22 cellular contexts compared by ENCODE assay signal in genomic region chr1:219278288-219278687, GRCh38.
"Had no signal": no experiment of that assay in that cellular context is flagged by ENCODE, and none has a peak within 500 bp of the region (broad histone marks: within the 10 kb centered on the region; RNA-seq: fewer than 3 reads in every experiment).

No MANE protein-coding gene starts in this region.

- DNase-seq: effector memory CD8-positive, alpha-beta T cell; esophagus squamous epithelium; heart left ventricle; islet precursor cell; mammary epithelial cell; mucosa of descending colon; naive thymus-derived CD8-positive, alpha-beta T cell; ovary; sigmoid colon; stimulated activated CD4-positive, alpha-beta T cell treated with anti-CD3 and anti-CD28 coated beads, Interleukin-2, amount 100 ng/mL, for 24 hours; stimulated activated CD4-positive, alpha-beta T cell treated with anti-CD3 and anti-CD28 coated beads, Interleukin-4, amount 100 ng/mL, for 4 hours; stimulated activated naive B cell treated with anti-CD40 and anti-IgM and Interleukin-4, amounts not matched to agents 10 μg/mL and 1 μg/mL and 100 μg/mL, for 72 hours; stimulated activated naive CD8-positive, alpha-beta T cell treated with anti-CD3 and anti-CD28 coated beads, Interleukin-15, amount 100 ng/mL, for 72 hours; testis; upper lobe of right lung had no signal

- H3K4me1 ChIP-seq: right atrium auricular region, testis, upper lobe of right lung had no signal

- H3K9me3 ChIP-seq: esophagus squamous epithelium, heart left ventricle, mucosa of descending colon, ovary, right atrium auricular region, sigmoid colon, testis, tibial nerve, upper lobe of right lung, vagina had no signal

- H3K9me3 Mint-ChIP-seq: dendritic cell treated with granulocyte-macrophage colony-stimulating factor and Interleukin-4, amounts not matched to agents 40 ng/mL and 50 ng/mL, for 4 days; effector memory CD8-positive, alpha-beta T cell; naive thymus-derived CD8-positive, alpha-beta T cell; neural crest cell; stimulated activated naive CD8-positive, alpha-beta T cell treated with anti-CD3 and anti-CD28 coated beads, Interleukin-15, amount 100 ng/mL, for 72 hours had no signal

- H3K4me3 Mint-ChIP-seq: dendritic cell treated with granulocyte-macrophage colony-stimulating factor and Interleukin-4, amounts not matched to agents 40 ng/mL and 50 ng/mL, for 4 days; effector memory CD8-positive, alpha-beta T cell; naive thymus-derived CD8-positive, alpha-beta T cell; neural crest cell; stimulated activated naive B cell treated with anti-CD40 and anti-IgM and Interleukin-4, amounts not matched to agents 10 μg/mL and 1 μg/mL and 100 μg/mL, for 72 hours; stimulated activated naive CD8-positive, alpha-beta T cell treated with anti-CD3 and anti-CD28 coated beads, Interleukin-15, amount 100 ng/mL, for 72 hours had no signal

- H3K36me3 ChIP-seq: esophagus squamous epithelium, ovary, right atrium auricular region, sigmoid colon, tibial nerve, upper lobe of right lung, vagina had no signal

- H3K4me3 ChIP-seq: esophagus squamous epithelium, heart left ventricle, mucosa of descending colon, ovary, right atrium auricular region, sigmoid colon, skin epidermis, testis, tibial nerve, upper lobe of right lung, vagina had no signal

- H3K27ac Mint-ChIP-seq: dendritic cell treated with granulocyte-macrophage colony-stimulating factor and Interleukin-4, amounts not matched to agents 40 ng/mL and 50 ng/mL, for 4 days; effector memory CD8-positive, alpha-beta T cell; naive thymus-derived CD8-positive, alpha-beta T cell; stimulated activated naive B cell treated with anti-CD40 and anti-IgM and Interleukin-4, amounts not matched to agents 10 μg/mL and 1 μg/mL and 100 μg/mL, for 72 hours; stimulated activated naive CD8-positive, alpha-beta T cell treated with anti-CD3 and anti-CD28 coated beads, Interleukin-15, amount 100 ng/mL, for 72 hours had no signal

- H3K27me3 Mint-ChIP-seq: dendritic cell treated with granulocyte-macrophage colony-stimulating factor and Interleukin-4, amounts not matched to agents 40 ng/mL and 50 ng/mL, for 4 days; effector memory CD8-positive, alpha-beta T cell; naive thymus-derived CD8-positive, alpha-beta T cell; stimulated activated naive B cell treated with anti-CD40 and anti-IgM and Interleukin-4, amounts not matched to agents 10 μg/mL and 1 μg/mL and 100 μg/mL, for 72 hours; stimulated activated naive CD8-positive, alpha-beta T cell treated with anti-CD3 and anti-CD28 coated beads, Interleukin-15, amount 100 ng/mL, for 72 hours had no signal

- ATAC-seq: effector memory CD8-positive, alpha-beta T cell; heart left ventricle; left lobe of liver; mucosa of descending colon; naive thymus-derived CD8-positive, alpha-beta T cell; stimulated activated naive B cell treated with anti-CD40 and anti-IgM and Interleukin-4, amounts not matched to agents 10 μg/mL and 1 μg/mL and 100 μg/mL, for 72 hours; stimulated activated naive CD8-positive, alpha-beta T cell treated with anti-CD3 and anti-CD28 coated beads, Interleukin-15, amount 100 ng/mL, for 72 hours; upper lobe of right lung had no signal

- H3K27ac ChIP-seq: esophagus squamous epithelium, heart left ventricle, ovary, right atrium auricular region, sigmoid colon, skin epidermis, testis, tibial nerve, upper lobe of right lung, vagina had no signal

- H3K27me3 ChIP-seq: esophagus squamous epithelium, heart left ventricle, ovary, right atrium auricular region, sigmoid colon, testis, tibial nerve, upper lobe of right lung, vagina had no signal

- H3K4me1 Mint-ChIP-seq: naive thymus-derived CD8-positive, alpha-beta T cell; stimulated activated naive B cell treated with anti-CD40 and anti-IgM and Interleukin-4, amounts not matched to agents 10 μg/mL and 1 μg/mL and 100 μg/mL, for 72 hours; stimulated activated naive CD8-positive, alpha-beta T cell treated with anti-CD3 and anti-CD28 coated beads, Interleukin-15, amount 100 ng/mL, for 72 hours had no signal
